8 cellular contexts compared by ENCODE assay signal in the genomic region with DNA sequence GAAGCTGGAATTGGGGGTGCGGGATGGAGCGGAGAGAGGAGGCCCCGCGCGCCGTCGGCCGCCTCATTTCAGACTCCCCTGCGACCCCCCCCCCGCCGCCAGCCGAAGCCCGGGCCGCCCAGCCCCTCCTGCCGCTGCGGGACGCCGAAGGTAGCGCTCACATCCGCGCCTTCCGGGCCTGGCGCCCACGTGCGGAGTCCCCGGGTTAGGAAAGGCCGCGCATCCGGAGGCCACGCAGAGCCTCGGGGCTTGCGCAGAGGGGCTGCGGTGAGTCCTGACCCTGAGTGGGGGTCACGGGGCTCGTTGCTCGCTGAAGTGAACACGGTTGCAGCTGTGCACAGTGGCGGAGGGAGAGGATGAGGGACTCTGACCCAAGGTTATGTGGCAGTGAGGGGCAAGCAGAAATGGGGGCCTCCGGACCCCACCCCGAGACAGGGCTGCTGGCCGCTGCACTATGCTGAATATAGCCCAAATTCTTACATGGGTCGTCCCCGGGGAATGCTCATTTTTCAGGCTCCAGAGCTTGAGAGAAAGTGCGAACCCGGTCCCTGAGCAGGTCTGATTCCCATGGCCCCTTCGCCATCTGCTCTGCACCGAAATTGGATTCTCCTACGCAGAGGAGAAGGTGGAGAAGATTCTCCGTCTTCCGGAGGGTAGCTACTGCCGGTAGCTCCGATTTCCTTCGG. TPM values are rescaled to one million over a fixed set of nuclear protein-coding genes. Genes with fewer than 3 reads are reported as not detected.
A peak's percentile ranks its signal among the peaks of the same experiment; 100 is the strongest.
DNase-seq lines count a peak whose midpoint lies in the region; ATAC-seq and TF ChIP-seq lines count a peak whose summit lies in the region.

No MANE protein-coding gene starts in this region.

- no peaks in the 10 kb centered on the region for H3K9me3 Mint-ChIP-seq in activated naive CD8-positive, alpha-beta T cell treated with anti-CD3 and anti-CD28 coated beads, Interleukin-2, amount 50 U/mL, for 24 hours

- no peaks in the 10 kb centered on the region for H3K9me2 ChIP-seq in SK-N-SH

- TF ChIP-seq CTCF in SK-N-SH (IDR thresholded peaks at IDR 0.05), result no peak

- H3K79me2 ChIP-seq in SK-N-SH (ENCODE audit: insufficient read depth), result peaks cover 88% of the 10 kb centered on the region

- no peak for TF ChIP-seq RAD21 in SK-N-SH (IDR thresholded peaks at IDR 0.05; ENCODE audit: low read length)

- ATAC-seq in GM19328 (IDR thresholded peaks at IDR 0.05; ENCODE audit: unreplicated experiment), result peak; percentile 33
- ATAC-seq in HG03378 (IDR thresholded peaks at IDR 0.05; ENCODE audit: unreplicated experiment), result peak; percentile 29
- peak; percentile 55 for ATAC-seq in activated naive CD8-positive, alpha-beta T cell treated with anti-CD3 and anti-CD28 coated beads, Interleukin-2, amount 50 U/mL, for 24 hours
- peak; percentile 62 for ATAC-seq in left ventricle myocardium superior

- peak overlapping the region; percentile 87 for H3K4me2 ChIP-seq in SK-N-SH

- H3K27me3 Mint-ChIP-seq in activated naive CD8-positive, alpha-beta T cell treated with anti-CD3 and anti-CD28 coated beads, Interleukin-2, amount 50 U/mL, for 24 hours, result no peaks in the 10 kb centered on the region

- H3K9me3 ChIP-seq in SK-N-SH, result no peaks in the 10 kb centered on the region

- POLR2A ChIA-PET in SK-N-SH (lab: Yijun Ruan, JAX), result no interaction called here

- DNase-seq in CMK (ENCODE audit: low read depth), result peak; percentile 62
- peak; percentile 83 for DNase-seq in SK-N-SH
- peak; percentile 70 for DNase-seq in activated naive CD8-positive, alpha-beta T cell treated with anti-CD3 and anti-CD28 coated beads, Interleukin-2, amount 50 U/mL, for 24 hours
- peak; percentile 78 for DNase-seq in left ventricle myocardium superior
- peak; percentile 78 for DNase-seq in retina
- DNase-seq in cerebellar nuclear complex (lab: John Stamatoyannopoulos, UW), result no peak

- intact Hi-C loops in left ventricle myocardium superior (cut with micrococcal nuclease), result no loop called here

- CTCF ChIA-PET in SK-N-SH (lab: Yijun Ruan, JAX), result interaction anchor here (1.0 kb wide), 1 partner anchor 58 kb away, joined by 3 read pairs; no protein-coding TSS in a partner anchor

- H3K9ac ChIP-seq in SK-N-SH, result peak overlapping the region; percentile 96

- H3K27ac Mint-ChIP-seq in activated naive CD8-positive, alpha-beta T cell treated with anti-CD3 and anti-CD28 coated beads, Interleukin-2, amount 50 U/mL, for 24 hours, result peak overlapping the region; percentile 65

- H3K4me1 Mint-ChIP-seq in activated naive CD8-positive, alpha-beta T cell treated with anti-CD3 and anti-CD28 coated beads, Interleukin-2, amount 50 U/mL, for 24 hours, result peaks cover 33% of the 10 kb centered on the region

- H3K4me3 Mint-ChIP-seq in activated naive CD8-positive, alpha-beta T cell treated with anti-CD3 and anti-CD28 coated beads, Interleukin-2, amount 50 U/mL, for 24 hours, result peak overlapping the region; percentile 80

- H3K4me3 ChIP-seq in SK-N-SH (ENCODE audit: low read depth in 2 of 2, low read length in 1 of 2), result peak overlapping the region; percentile 64 to 99

- H3K27ac ChIP-seq in SK-N-SH (ENCODE audit: low read depth in 2 of 2, low read length in 1 of 2), result peak overlapping the region; percentile 54 to 87; a peak in 3 of 4 replicates

- H3K27me3 ChIP-seq in SK-N-SH (ENCODE audit: insufficient read depth), result no peaks in the 10 kb centered on the region

- peaks cover 23 to 51% of the 10 kb centered on the region in 2 experiments for H3K36me3 ChIP-seq in SK-N-SH (replicated peaks in 1 of 2; ENCODE audit: control insufficient read depth in 1 of 2, insufficient read depth in 2 of 2, low read length in 1 of 2)

- H2AFZ ChIP-seq in SK-N-SH (ENCODE audit: low read depth), result peak overlapping the region; percentile 9; the same call in 1 of the 2 replicates

- H3F3A ChIP-seq in SK-N-SH (replicated peaks; ENCODE audit: insufficient read depth), result no peaks in the 10 kb centered on the region

- 9% methylated on average over 17 of the region's 53 CpGs for WGBS in SK-N-SH (ENCODE audit: low lambda C conversion rate)

- peaks cover 13% of the 10 kb centered on the region for H4K20me1 ChIP-seq in SK-N-SH (ENCODE audit: insufficient read depth)

- peaks cover 19% of the 10 kb centered on the region for H3K36me3 Mint-ChIP-seq in activated naive CD8-positive, alpha-beta T cell treated with anti-CD3 and anti-CD28 coated beads, Interleukin-2, amount 50 U/mL, for 24 hours (ENCODE audit: low read depth)

- no peak for TF ChIP-seq EP300 in SK-N-SH (IDR thresholded peaks at IDR 0.05; ENCODE audit: borderline replicate concordance in 1 of 2, low read depth in 1 of 2, low read length in 1 of 2)

- peaks cover 8 to 51% of the 10 kb centered on the region in 2 experiments; a peak in 3 of 4 replicates for H3K4me1 ChIP-seq in SK-N-SH (ENCODE audit: control insufficient read depth in 1 of 2, insufficient read depth in 2 of 2, low read depth in 1 of 2, low read length in 1 of 2)

TF ChIP-seq in SK-N-SH, 30 proteins besides CTCF, POLR2A, EP300 and RAD21:
- TF ChIP-seq, protein P1, sequence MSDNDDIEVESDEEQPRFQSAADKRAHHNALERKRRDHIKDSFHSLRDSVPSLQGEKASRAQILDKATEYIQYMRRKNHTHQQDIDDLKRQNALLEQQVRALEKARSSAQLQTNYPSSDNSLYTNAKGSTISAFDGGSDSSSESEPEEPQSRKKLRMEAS (IDR thresholded peaks at IDR 0.05; ENCODE audit: low read depth), result peak; percentile 92
- 0 out of 2 replicates have a peak, but pooled peaks have one; percentile 15 for TF ChIP-seq NRF1 (IDR thresholded peaks at IDR 0.05; ENCODE audit: low read depth, low read length)
- peak; percentile 57; the same call in 1 of the 2 replicates for TF ChIP-seq MXI1 (IDR thresholded peaks at IDR 0.05; ENCODE audit: low read depth, low read length)
- TF ChIP-seq GATA2 (CRISPR knock-in tag; IDR thresholded peaks at IDR 0.05), result no peak

RNA-seq across cellular contexts. Expression of a gene that starts 0.7 kb away (rescaled TPM):
- 23.2 and 27.5 TPM in 2 replicates for polyA plus RNA-seq in SK-N-SH (2012; rRNA removed)
- 14.0 and 21.1 TPM in 2 replicates for polyA plus RNA-seq in SK-N-SH (2012; cell fraction: cytosol; rRNA removed)
- polyA plus RNA-seq in SK-N-SH (2012; cell fraction: nucleus; rRNA removed), result 36.3 and 56.5 TPM in 2 replicates
- total RNA-seq in left ventricle myocardium superior, result 15.0 TPM

Comparison
In these comparisons a context has a peak if more than half of its experiments do, and no peak if none do; other contexts are left out.
1. DNase-seq: peak in CMK (single experiment), SK-N-SH (single experiment), activated naive CD8-positive, alpha-beta T cell treated with anti-CD3 and anti-CD28 coated beads, Interleukin-2, amount 50 U/mL, for 24 hours (single experiment), left ventricle myocardium superior (single experiment) and retina (single experiment); none in cerebellar nuclear complex (0 of 2).
2. Peak in every context shown above with its lines, with median percentiles within 50 percentile points of each other: ATAC-seq.